Comparison of ENCODE assay signal across 10 cellular contexts in genomic region chr5:151202381-151203139, GRCh38. TPM values are rescaled to one million over a fixed set of nuclear protein-coding genes. Genes with fewer than 3 reads are reported as not detected.
A peak's percentile ranks its signal among the peaks of the same experiment; 100 is the strongest.
DNase-seq lines count a peak whose midpoint lies in the region; ATAC-seq and TF ChIP-seq lines count a peak whose summit lies in the region.
"Had no signal": no experiment of that assay in that cellular context is flagged by ENCODE, and none has a peak within 500 bp of the region (broad histone marks: within the 10 kb centered on the region; RNA-seq: fewer than 3 reads in every experiment).

No MANE protein-coding gene starts in this region.

- H3K36me3 ChIP-seq in hepatocyte (replicated peaks; ENCODE audit: insufficient read depth, low read depth) = no peaks in the 10 kb centered on the region

- POLR2A ChIA-PET in CD4-positive, alpha-beta T cell (lab: Charles Lee) = interaction anchor here (0.9 to 4.6 kb wide), 8 partner anchors 9 to 87 kb away, joined by 3 to 31 read pairs (median 6); partner anchors contain the start of genes CCDC69 and GM2A

- H3K4me1 Mint-ChIP-seq in CD4-positive, alpha-beta T cell (ENCODE audit: low read depth) = peaks cover 56% of the 10 kb centered on the region
- H3K4me1 Mint-ChIP-seq in activated naive CD8-positive, alpha-beta T cell (ENCODE audit: low read depth) = peaks cover 49% of the 10 kb centered on the region
- H3K4me1 Mint-ChIP-seq: brain had no signal

- no peak overlapping the region for H3K4me3 ChIP-seq in hepatocyte

- no peak overlapping the region for H2AFZ ChIP-seq in hepatocyte

- H3K79me2 ChIP-seq in hepatocyte = no peaks in the 10 kb centered on the region

- ATAC-seq in CD4-positive, alpha-beta T cell (ENCODE audit: poor library complexity) = peak; percentile 74

- H3K9me3 Mint-ChIP-seq in CD4-positive, alpha-beta T cell = no peaks in the 10 kb centered on the region
- H3K9me3 Mint-ChIP-seq in activated naive CD8-positive, alpha-beta T cell (ENCODE audit: low read depth) = no peaks in the 10 kb centered on the region
- H3K9me3 Mint-ChIP-seq: brain had no signal

- no peaks in the 10 kb centered on the region for H4K20me1 ChIP-seq in hepatocyte (ENCODE audit: insufficient read depth, poor library complexity, severe bottlenecking)

- peak overlapping the region; percentile 49 for H3K27ac ChIP-seq in CD4-positive, alpha-beta T cell (ENCODE audit: low read depth, low read length)
- no peak overlapping the region for H3K27ac ChIP-seq in hepatocyte

- 77% methylated on average over 5 of the region's 5 CpGs for WGBS in hepatocyte (ENCODE audit: low lambda C conversion rate, missing lambda C conversion rate)

- H3K27me3 ChIP-seq in CD4-positive, alpha-beta T cell (ENCODE audit: control insufficient read depth, insufficient read depth, low read length) = no peaks in the 10 kb centered on the region
- no peaks in the 10 kb centered on the region for H3K27me3 ChIP-seq in hepatocyte

- intact Hi-C loops in CD4-positive, alpha-beta T cell (cut with DNase I, micrococcal nuclease) = no loop called here

- H3K9me3 ChIP-seq in CD4-positive, alpha-beta T cell (ENCODE audit: control insufficient read depth, low read length) = no peaks in the 10 kb centered on the region
- H3K9me3 ChIP-seq in hepatocyte (ENCODE audit: low read depth) = no peaks in the 10 kb centered on the region

- TF ChIP-seq CTCF in CD4-positive, alpha-beta T cell (IDR thresholded peaks at IDR 0.05) = no peak
- TF ChIP-seq CTCF in hepatocyte (IDR thresholded peaks at IDR 0.05; ENCODE audit: poor library complexity) = no peak

- no peaks in the 10 kb centered on the region for H3K9me2 ChIP-seq in hepatocyte (replicated peaks; ENCODE audit: insufficient read depth)

- H3K4me2 ChIP-seq in hepatocyte = no peak overlapping the region

- peak overlapping the region; percentile 90 for H3K27ac Mint-ChIP-seq in CD4-positive, alpha-beta T cell
- peak overlapping the region; percentile 80 for H3K27ac Mint-ChIP-seq in activated naive CD8-positive, alpha-beta T cell
- H3K27ac Mint-ChIP-seq: brain had no signal

- CTCF ChIA-PET in CD4-positive, alpha-beta T cell (lab: Charles Lee) = interaction anchor here (0.8 to 3.5 kb wide), 4 partner anchors 8 to 52 kb away, joined by 3 to 13 read pairs (median 4); no protein-coding TSS in a partner anchor

- no peaks in the 10 kb centered on the region for H3K4me1 ChIP-seq in hepatocyte (ENCODE audit: insufficient read depth)

- H3K27me3 Mint-ChIP-seq in CD4-positive, alpha-beta T cell = no peaks in the 10 kb centered on the region
- no peaks in the 10 kb centered on the region for H3K27me3 Mint-ChIP-seq in activated naive CD8-positive, alpha-beta T cell

- peak in 2 of 10 experiments; percentile 4 to 26 for DNase-seq in CD4-positive, alpha-beta T cell
- peak; percentile 85 for DNase-seq in LoVo (ENCODE audit: low spot score)
- peak; percentile 58 to 79 for DNase-seq in lung microvascular endothelial cell (ENCODE audit: low read depth in 2 of 2)
- no peak for DNase-seq in hepatocyte (ENCODE audit: low spot score)
- no peak for DNase-seq in NCI-H1092 treated with DMSO at 0.1 percent for 48 hours (lab: John Stamatoyannopoulos, UW)
- DNase-seq in amniotic stem cell (lab: John Stamatoyannopoulos, UW) = no peak
- no peak for DNase-seq in SIG-M5 (lab: John Stamatoyannopoulos, UW)
- DNase-seq: NCI-H1048 had no signal

- H3K36me3 Mint-ChIP-seq in CD4-positive, alpha-beta T cell (ENCODE audit: low read depth) = peaks cover 72% of the 10 kb centered on the region
- H3K36me3 Mint-ChIP-seq in activated naive CD8-positive, alpha-beta T cell = peaks cover 7% of the 10 kb centered on the region
- H3K36me3 Mint-ChIP-seq: brain had no signal

- peak overlapping the region; percentile 68 for H3K4me3 Mint-ChIP-seq in CD4-positive, alpha-beta T cell
- peak overlapping the region; percentile 40 for H3K4me3 Mint-ChIP-seq in activated naive CD8-positive, alpha-beta T cell
- H3K4me3 Mint-ChIP-seq: brain had no signal

RNA-seq across cellular contexts. Expression of gene CCDC69, which starts 21.3 kb away (rescaled TPM):
- 10 to 100 TPM; 68.0 to 68.9 TPM for total RNA-seq in CD4-positive, alpha-beta T cell
- 0.99 and 2.4 TPM in 2 replicates for total RNA-seq in lung microvascular endothelial cell
- total RNA-seq in hepatocyte = 22.4 and 28.7 TPM in 2 replicates
- polyA plus RNA-seq in hepatocyte = 23.6 and 27.3 TPM in 2 replicates

RNA-seq across cellular contexts. Expression of gene ANXA6, which starts 45.0 kb away (rescaled TPM):
- 100 to 1,000 TPM; 108 to 130 TPM for total RNA-seq in CD4-positive, alpha-beta T cell
- 38.9 and 60.1 TPM in 2 replicates for total RNA-seq in lung microvascular endothelial cell
- 148 and 152 TPM in 2 replicates for total RNA-seq in hepatocyte
- polyA plus RNA-seq in hepatocyte = 116 and 122 TPM in 2 replicates

RNA-seq across cellular contexts. Expression of gene GM2A, which starts 50.4 kb away (rescaled TPM):
- total RNA-seq in CD4-positive, alpha-beta T cell = 1 to 10 TPM; 3.1 to 4.1 TPM
- total RNA-seq in lung microvascular endothelial cell (9.6 and 13.5 TPM in 2 replicates), hepatocyte (27.6 and 28.3 TPM in 2 replicates)
- polyA plus RNA-seq in hepatocyte = 11.4 and 14.9 TPM in 2 replicates

Comparison
In these comparisons a context has a peak if more than half of its experiments do, and no peak if none do; other contexts are left out.
1. DNase-seq: peak in LoVo (single experiment) and lung microvascular endothelial cell (2 of 2); none in hepatocyte (single experiment), NCI-H1092 treated with DMSO at 0.1 percent for 48 hours (single experiment), amniotic stem cell (single experiment) and SIG-M5 (single experiment).